ENCODE assay signal across 16 cellular contexts in the genomic region with DNA sequence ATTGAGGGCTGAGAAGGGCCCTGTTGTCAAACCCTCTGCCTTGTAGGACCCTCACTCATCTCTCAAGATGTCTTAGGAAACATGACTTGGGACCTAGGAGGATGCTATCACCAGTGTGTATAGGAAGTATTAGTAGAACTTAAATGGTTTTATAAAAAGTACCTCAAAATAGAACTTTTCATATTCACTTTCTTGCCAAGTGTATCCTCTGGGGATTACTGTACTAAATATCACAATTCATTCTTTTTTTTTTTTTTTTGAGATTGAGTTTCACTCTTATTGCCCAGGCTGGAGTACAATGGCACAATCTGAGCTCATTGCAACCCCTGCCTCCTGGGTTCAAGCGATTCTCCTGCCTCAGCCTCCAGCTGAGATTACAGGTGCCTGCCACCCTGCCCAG. TPM values are rescaled to one million over a fixed set of nuclear protein-coding genes. Genes with fewer than 3 reads are reported as not detected.
"Had no signal": no experiment of that assay in that cellular context is flagged by ENCODE, and none has a peak within 500 bp of the region (broad histone marks: within the 10 kb centered on the region; RNA-seq: fewer than 3 reads in every experiment).

No MANE protein-coding gene starts in this region.

- DNase-seq: cortex of kidney; effector memory CD8-positive, alpha-beta T cell; erythroblast; left ventricle myocardium superior; lower lobe of right lung; naive thymus-derived CD8-positive, alpha-beta T cell; nephron progenitor cell; nucleus accumbens; stimulated activated CD4-positive, alpha-beta T cell treated with anti-CD3 and anti-CD28 coated beads, Interleukin-2, amount 100 ng/mL, for 24 hours; stimulated activated CD4-positive, alpha-beta T cell treated with anti-CD3 and anti-CD28 coated beads, Interleukin-4, amount 100 ng/mL, for 24 hours; stimulated activated naive CD4-positive, alpha-beta T cell treated with Interleukin-2 at 50 U/mL for 16 hours; stomach had no signal

- H3K36me3 ChIP-seq: lower lobe of right lung, prostate gland, right atrium auricular region, tibial nerve, upper lobe of left lung had no signal

- H3K9me3 ChIP-seq: lower lobe of right lung, prostate gland, right atrium auricular region, stomach, tibial nerve, upper lobe of left lung had no signal

- H3K27me3 ChIP-seq: right atrium auricular region, stomach, tibial nerve, upper lobe of left lung had no signal

- H3K4me3 ChIP-seq: lower lobe of right lung, prostate gland, right atrium auricular region, stomach, tibial nerve, upper lobe of left lung had no signal

- H3K27ac ChIP-seq: lower lobe of right lung, prostate gland, right atrium auricular region, tibial nerve, upper lobe of left lung had no signal

- H3K4me1 ChIP-seq: lower lobe of right lung, prostate gland, right atrium auricular region, upper lobe of left lung had no signal

RNA-seq across cellular contexts. Expression of gene ARHGEF28, which starts 56.2 kb away (rescaled TPM):
- polyA plus RNA-seq: naive thymus-derived CD8-positive, alpha-beta T cell had no signal
